Comparison of ENCODE assay signal across 8 cellular contexts in genomic region chr12:989751-990278, GRCh38. TPM values are rescaled to one million over a fixed set of nuclear protein-coding genes. Genes with fewer than 3 reads are reported as not detected.
DNase-seq lines count a peak whose midpoint lies in the region; ATAC-seq and TF ChIP-seq lines count a peak whose summit lies in the region.

No MANE protein-coding gene starts in this region.

- in situ Hi-C loops in transverse colon (cut with MboI; ENCODE audit: low pct_ligation_motif_present in 1 of 4, low pct_unique_long_range_greater_than_20kb in 1 of 4, low sequenced_read_pairs in 3 of 4), result no loop called here

- intact Hi-C loops in dorsolateral prefrontal cortex (cut with DNase I) (loop anchor here (1.0 to 10.0 kb wide), 7 partner anchors 41 to 603 kb away; partner anchors contain the start of genes WNK1 (in 2 of the 2), FBXL14 (in 1 of the 2) and RAD52 (in 1 of the 2)), transverse colon (cut with DNase I; ENCODE audit: low total_unique reads) (loop anchor here (10.0 kb wide), 1 partner anchor 85 kb away; no protein-coding TSS in a partner anchor)

- no peak for TF ChIP-seq POLR2A in transverse colon (IDR thresholded peaks at IDR 0.05)

- H3K9me3 ChIP-seq in HUES6 (ENCODE audit: control insufficient read depth, insufficient read depth, low read depth, low read length), result no peaks in the 10 kb centered on the region
- no peaks in the 10 kb centered on the region for H3K9me3 ChIP-seq in RWPE2 (ENCODE audit: severe bottlenecking)
- H3K9me3 ChIP-seq in transverse colon, result no peaks in the 10 kb centered on the region

- H3K4me3 ChIP-seq in HUES6 (ENCODE audit: low read depth, low read length), result peak overlapping the region; percentile 99
- H3K4me3 ChIP-seq in RWPE2 (ENCODE audit: severe bottlenecking), result peak overlapping the region; percentile 92
- H3K4me3 ChIP-seq in dorsolateral prefrontal cortex, result peak overlapping the region; percentile 60 to 97 (median 89)
- peak overlapping the region; percentile 58 to 95 (median 82) for H3K4me3 ChIP-seq in transverse colon

- H3K4me1 ChIP-seq in HUES6 (ENCODE audit: control insufficient read depth, insufficient read depth, low read length) (peaks cover 15% of the 10 kb centered on the region; the same call in 1 of the 2 replicates), RWPE2 (ENCODE audit: insufficient read depth, poor library complexity, severe bottlenecking) (peaks cover 34% of the 10 kb centered on the region), transverse colon (peaks cover 21 to 41% (median 30%) of the 10 kb centered on the region in 4 donors)

- H3K9ac ChIP-seq in HUES6 (ENCODE audit: low read length), result peak overlapping the region; percentile 98

- H3K36me3 ChIP-seq in HUES6 (ENCODE audit: control insufficient read depth, insufficient read depth, low read length) (no peaks in the 10 kb centered on the region), RWPE2 (ENCODE audit: low read depth) (peaks cover 3% of the 10 kb centered on the region; the same call in 1 of the 2 replicates), transverse colon (no peaks in the 10 kb centered on the region)

- TF ChIP-seq CTCF in RWPE2 (IDR thresholded peaks at IDR 0.05; ENCODE audit: poor library complexity, severe bottlenecking) (no peak), dorsolateral prefrontal cortex (IDR thresholded peaks at IDR 0.05 in 54 of 56, conservative IDR thresholded peaks at IDR 0.05 in 2 of 56; ENCODE audit: low read depth in 1 of 56, partially characterized antibody in 56 of 56) (no peak), transverse colon (IDR thresholded peaks at IDR 0.05) (peak in 1 of 5 experiments; percentile 11)

- 13 to 15% methylated on average over 8 to 9 of the region's 9 CpGs for WGBS in transverse colon (ENCODE audit: low coverage in 1 of 2), 2 donors

- no peak for TF ChIP-seq EP300 in transverse colon (IDR thresholded peaks at IDR 0.05; ENCODE audit: low read depth)

- peak; percentile 40; the same call in 2 of the 3 replicates for ATAC-seq in RWPE2 (ENCODE audit: low read depth)
- ATAC-seq in HG03520 (IDR thresholded peaks at IDR 0.05; ENCODE audit: unreplicated experiment), result no peak

- no peaks in the 10 kb centered on the region for H3K27me3 ChIP-seq in HUES6 (ENCODE audit: control insufficient read depth, insufficient read depth, low read length)
- no peaks in the 10 kb centered on the region for H3K27me3 ChIP-seq in RWPE2 (ENCODE audit: insufficient read depth, poor library complexity, severe bottlenecking)
- H3K27me3 ChIP-seq in dorsolateral prefrontal cortex, result no peaks in the 10 kb centered on the region
- no peaks in the 10 kb centered on the region for H3K27me3 ChIP-seq in transverse colon

- peak; percentile 34 for DNase-seq in COLO668 (lab: John Stamatoyannopoulos, UW; ENCODE audit: unreplicated experiment)
- DNase-seq in RWPE2 (ENCODE audit: low spot score), result no peak
- peak in 2 of 10 donors; percentile 20 to 42 for DNase-seq in dorsolateral prefrontal cortex
- DNase-seq in lung microvascular endothelial cell (ENCODE audit: low read depth in 2 of 2), result peak; percentile 53 to 87
- peak; percentile 13 for DNase-seq in transverse colon
- no peak for DNase-seq in GM19240 (ENCODE audit: insufficient read length, low spot score)

- H3K27ac ChIP-seq in HUES6 (ENCODE audit: low read depth, low read length) (peak overlapping the region; percentile 97; the same call in 1 of the 2 replicates), RWPE2 (ENCODE audit: poor library complexity, severe bottlenecking) (peak overlapping the region; percentile 87), dorsolateral prefrontal cortex (peak overlapping the region; percentile 75 to 99 (median 96)), transverse colon (peak overlapping the region; percentile 95 to 98 (median 96))

RNA-seq across cellular contexts. Expression of gene ERC1, which starts 1.2 kb away (rescaled TPM):
- total RNA-seq in dorsolateral prefrontal cortex, result 100 to 1,000 TPM in 20 of 120 experiments, 10 to 100 TPM in 100; 50.9 to 130 (median 83.8) TPM
- 17.2 and 32.5 TPM in 2 replicates for total RNA-seq in lung microvascular endothelial cell
- 10 to 100 TPM; 23.5 to 74.8 (median 57.0) TPM for total RNA-seq in transverse colon

RNA-seq across cellular contexts. Expression of gene RAD52, which starts 40.3 kb away (rescaled TPM):
- total RNA-seq in dorsolateral prefrontal cortex, result 10 to 100 TPM; 14.4 to 71.1 (median 31.1) TPM
- 4.1 and 7.3 TPM in 2 replicates for total RNA-seq in lung microvascular endothelial cell
- total RNA-seq in transverse colon, result 10 to 100 TPM; 12.7 to 84.2 (median 31.4) TPM

Comparison
In these comparisons a context has a peak if more than half of its experiments do, and no peak if none do; other contexts are left out.
1. DNase-seq: peak in COLO668 (single experiment), lung microvascular endothelial cell (2 of 2) and transverse colon (single experiment); none in RWPE2 (single experiment) and GM19240 (single experiment).
2. Peak in every context shown above with its lines, with median percentiles within 50 percentile points of each other: H3K27ac ChIP-seq and H3K4me3 ChIP-seq.